Comparison of ENCODE assay signal across 1 cellular context in genomic region chr2:219290381-219291171, GRCh38.
TF ChIP-seq lines count a peak whose summit lies in the region.

No MANE protein-coding gene starts in this region.

TF ChIP-seq in IMR-90, 13 proteins besides CTCF, POLR2A, EP300 and RAD21:
- TF ChIP-seq MXI1 (IDR thresholded peaks at IDR 0.05; ENCODE audit: borderline replicate concordance, low read depth, low read length) (no peak), MAZ (IDR thresholded peaks at IDR 0.05; ENCODE audit: borderline replicate concordance, low read depth, low read length) (no peak), SMC3 (IDR thresholded peaks at IDR 0.05; ENCODE audit: low read depth, low read length) (no peak), FOS (IDR thresholded peaks at IDR 0.05; ENCODE audit: low read depth, low read length) (no peak), BHLHE40 (IDR thresholded peaks at IDR 0.05; ENCODE audit: low read depth, low read length) (no peak), MAFK (IDR thresholded peaks at IDR 0.05; ENCODE audit: low read depth, low read length) (no peak), USF2 (IDR thresholded peaks at IDR 0.05; ENCODE audit: low read depth, low read length) (no peak), CEBPB (IDR thresholded peaks at IDR 0.05; ENCODE audit: low read depth, low read length) (no peak), CHD1 (IDR thresholded peaks at IDR 0.05; ENCODE audit: low read depth, low read length) (no peak), ELK1 (IDR thresholded peaks at IDR 0.05; ENCODE audit: borderline replicate concordance, low read depth, low read length) (no peak), NFE2L2 (IDR thresholded peaks at IDR 0.05; ENCODE audit: low read depth, low read length) (no peak), RCOR1 (IDR thresholded peaks at IDR 0.05; ENCODE audit: insufficient replicate concordance, low read length) (no peak), RFX5 (IDR thresholded peaks at IDR 0.05; ENCODE audit: low read depth, low read length) (no peak)
